14 cellular contexts compared by ENCODE assay signal in genomic region chr3:156762631-156763185, GRCh38.
DNase-seq lines count a peak whose midpoint lies in the region; ATAC-seq and TF ChIP-seq lines count a peak whose summit lies in the region.
"Had no signal": no experiment of that assay in that cellular context is flagged by ENCODE, and none has a peak within 500 bp of the region (broad histone marks: within the 10 kb centered on the region; RNA-seq: fewer than 3 reads in every experiment).

No MANE protein-coding gene starts in this region.

- H3K56ac ChIP-seq in IMR-90 (ENCODE audit: extremely low read depth, insufficient read depth, low read length) (no peak overlapping the region; the same call in 1 of the 2 replicates), H9 (ENCODE audit: insufficient read length, low read depth, low read length) (no peak overlapping the region)

- no peaks in the 10 kb centered on the region for H3K23me2 ChIP-seq in H9 (ENCODE audit: insufficient read length, low read depth, low read length, poor library complexity, severe bottlenecking)

- no CpG with 5 or more reads among the region's 4 CpGs for WGBS in IMR-90 (ENCODE audit: extremely low coverage in 2 of 2, insufficient read length in 1 of 2), 2 experiments
- no CpG with 5 or more reads among the region's 4 CpGs for WGBS in H9 (ENCODE audit: extremely low coverage, insufficient read length, low lambda C conversion rate)

- no peaks in the 10 kb centered on the region for H3K36me3 Mint-ChIP-seq in H9 (ENCODE audit: insufficient read depth in 1 of 3, low read depth in 3 of 3)

- H4K5ac ChIP-seq in IMR-90 (ENCODE audit: low read depth, low read length) = peak overlapping the region; percentile 21; the same call in 1 of the 2 replicates
- no peak overlapping the region for H4K5ac ChIP-seq in H9 (ENCODE audit: insufficient read length, low read depth, low read length)

- no peak for TF ChIP-seq CTCF in AG04450 (IDR thresholded peaks at IDR 0.05; ENCODE audit: low read depth, low read length)
- no peak for TF ChIP-seq CTCF in IMR-90 (conservative IDR thresholded peaks at IDR 0.05; ENCODE audit: low read depth, low read length)
- no peak for TF ChIP-seq CTCF in mucosa of descending colon (IDR thresholded peaks at IDR 0.05)
- no peak for TF ChIP-seq CTCF in GM20000 (IDR thresholded peaks at IDR 0.05; ENCODE audit: extremely low read depth, missing control alignments)
- TF ChIP-seq CTCF in H9 (conservative IDR thresholded peaks at IDR 0.05) = no peak

- POLR2A ChIA-PET in AG04450 (lab: Yijun Ruan, JAX) (interaction anchor here (0.7 to 1.9 kb wide), 9 partner anchors 12 to 397 kb away, joined by 3 to 10 read pairs (median 4); partner anchors contain the start of gene CCNL1), IMR-90 (lab: Charles Lee; ENCODE audit: unreplicated experiment) (interaction anchor here (0.9 kb wide), 1 partner anchor 350 kb away, joined by 5 read pairs; no protein-coding TSS in a partner anchor)

- H3K36me3 ChIP-seq in IMR-90 (ENCODE audit: control insufficient read depth, insufficient read depth, low read length) (no peaks in the 10 kb centered on the region), mucosa of descending colon (ENCODE audit: low read depth) (no peaks in the 10 kb centered on the region)
- H3K36me3 ChIP-seq: HAP-1 had no signal

- H3K9me1 ChIP-seq in IMR-90 (ENCODE audit: insufficient read depth, low read length) = peaks cover 7% of the 10 kb centered on the region; the same call in 1 of the 2 replicates

- H2BK12ac ChIP-seq in H9 (ENCODE audit: insufficient read length, low read depth, low read length) = no peak overlapping the region

- H2AFZ ChIP-seq in IMR-90 (replicated peaks; ENCODE audit: low read length, poor library complexity) (peak overlapping the region; percentile 5), H9 (ENCODE audit: low read length) (no peak overlapping the region)

- no peak overlapping the region for H3K4me3 ChIP-seq in AG04450 (ENCODE audit: low read depth, low read length)
- no peak overlapping the region for H3K4me3 ChIP-seq in IMR-90 (ENCODE audit: insufficient read depth, low read depth, low read length)
- H3K4me3 ChIP-seq in mucosa of descending colon = no peak overlapping the region
- H3K4me3 ChIP-seq: HAP-1, K562 had no signal

- H3K9ac ChIP-seq in IMR-90 (ENCODE audit: low read depth, low read length) = no peak overlapping the region
- no peak overlapping the region for H3K9ac ChIP-seq in H9 (ENCODE audit: extremely low read depth, insufficient read length, low read length)

- H3K4ac ChIP-seq in IMR-90 (ENCODE audit: low read depth, low read length) (peak overlapping the region; percentile 56), H9 (ENCODE audit: low read depth, low read length) (no peak overlapping the region)

- in situ Hi-C loops in IMR-90 (cut with MboI; ENCODE audit: low sequenced_read_pairs) = no loop called here

- intact Hi-C loops in IMR-90 (cut with micrococcal nuclease) (no loop called here), mucosa of descending colon (cut with DNase I, micrococcal nuclease) (no loop called here)

- no peak overlapping the region for H2BK5ac ChIP-seq in IMR-90 (ENCODE audit: low read depth, low read length, poor library complexity, severe bottlenecking)
- no peak overlapping the region for H2BK5ac ChIP-seq in H9 (ENCODE audit: insufficient read length, low read length)

- peak overlapping the region; percentile 84 for H3K27ac ChIP-seq in AG04450 (ENCODE audit: low read depth, low read length)
- peak overlapping the region; percentile 11; the same call in 1 of the 2 replicates for H3K27ac ChIP-seq in IMR-90 (ENCODE audit: insufficient read depth, low read length)
- no peak overlapping the region for H3K27ac ChIP-seq in H9 (ENCODE audit: insufficient read length, low read depth, low read length)
- H3K27ac ChIP-seq: C4-2B had no signal

- no peak for TF ChIP-seq POLR2A in IMR-90 (IDR thresholded peaks at IDR 0.05; ENCODE audit: low read depth, low read length)

- peak overlapping the region; percentile 74 for H2BK20ac ChIP-seq in IMR-90 (ENCODE audit: low read depth, low read length)
- H2BK20ac ChIP-seq in H9 (ENCODE audit: low read depth, low read length, poor library complexity, severe bottlenecking) = no peak overlapping the region

- DNase-seq in AG04450 (ENCODE audit: low read depth, low spot score) = peak; percentile 84
- DNase-seq in IMR-90 = peak; percentile 93
- DNase-seq in dedifferentiated amniotic fluid mesenchymal stem cell (ENCODE audit: extremely low spot score) = peak; percentile 89
- no peak for DNase-seq in mucosa of descending colon
- DNase-seq in GM20000 (ENCODE audit: low spot score) = no peak
- DNase-seq in NAMALWA (ENCODE audit: low spot score) = no peak
- no peak for DNase-seq in H9
- DNase-seq: aorta, erythroblast, posterior cingulate gyrus had no signal

- H4K8ac ChIP-seq in IMR-90 (ENCODE audit: low read depth in 2 of 2, low read length in 2 of 2) (peak overlapping the region in 1 of 2 experiments; percentile 33; a peak in 2 of 4 replicates), H9 (replicated peaks; ENCODE audit: insufficient read length, low read depth, low read length) (no peak overlapping the region)

- no peak overlapping the region for H3T11ph ChIP-seq in H9 (ENCODE audit: low read length)

- no peak overlapping the region for H2AK5ac ChIP-seq in IMR-90 (ENCODE audit: low read depth, low read length)
- no peak overlapping the region for H2AK5ac ChIP-seq in H9 (ENCODE audit: insufficient read length, low read length)

- CTCF ChIA-PET in AG04450 (lab: Charles Lee) (interaction anchor here (0.6 to 2.6 kb wide), 7 partner anchors 11 to 319 kb away, joined by 3 to 19 read pairs (median 4); no protein-coding TSS in a partner anchor), IMR-90 (lab: Yijun Ruan, JAX) (interaction anchor here (0.5 to 2.8 kb wide), 5 partner anchors 12 to 320 kb away, joined by 3 to 10 read pairs (median 4); no protein-coding TSS in a partner anchor)

- ATAC-seq in IMR-90 (ENCODE audit: low read depth) (peak; percentile 74), mucosa of descending colon (peak; percentile 32), GM18867 (IDR thresholded peaks at IDR 0.05; ENCODE audit: unreplicated experiment) (no peak)

- H3K18ac ChIP-seq in IMR-90 (ENCODE audit: low read depth, low read length) (peak overlapping the region; percentile 51; the same call in 1 of the 2 replicates), H9 (ENCODE audit: insufficient read length, low read depth, low read length) (no peak overlapping the region)

- H4K20me1 ChIP-seq in IMR-90 (ENCODE audit: insufficient read depth, low read length) (no peaks in the 10 kb centered on the region), H9 (ENCODE audit: control insufficient read depth, insufficient read depth, insufficient read length) (no peaks in the 10 kb centered on the region)

- H3K23ac ChIP-seq in IMR-90 (ENCODE audit: low read depth, low read length) = peak overlapping the region; percentile 11; the same call in 1 of the 2 replicates
- H3K23ac ChIP-seq in H9 (ENCODE audit: insufficient read length, low read depth, low read length) = no peak overlapping the region

- no peak overlapping the region for H3K4me3 Mint-ChIP-seq in H9

- BruUV-seq in IMR-90 (replicated peaks; lab: Mats Ljungman, UMichigan) = no TSS peak

- peak overlapping the region; percentile 14; the same call in 1 of the 2 replicates for H3K4me2 ChIP-seq in IMR-90 (ENCODE audit: low read depth, low read length)
- no peak overlapping the region for H3K4me2 ChIP-seq in H9 (ENCODE audit: insufficient read depth, insufficient read length, low read length)

- H2BK120ac ChIP-seq in IMR-90 (ENCODE audit: low read depth, low read length) (peak overlapping the region; percentile 56), H9 (ENCODE audit: low read depth, low read length, poor library complexity, severe bottlenecking) (no peak overlapping the region)

- no peak overlapping the region for H2AK9ac ChIP-seq in IMR-90 (replicated peaks; ENCODE audit: low read depth, low read length, poor library complexity)

- H3K4me1 ChIP-seq in IMR-90 (ENCODE audit: control insufficient read depth, insufficient read depth, low read length) (peaks cover 6% of the 10 kb centered on the region), mucosa of descending colon (ENCODE audit: low read depth) (no peaks in the 10 kb centered on the region), H9 (ENCODE audit: insufficient read depth, low read length) (no peaks in the 10 kb centered on the region)
- H3K4me1 ChIP-seq: HAP-1 had no signal

- dilution Hi-C loops in IMR-90 (cut with HindIII; ENCODE audit: low sequenced_read_pairs, unreplicated experiment) = no loop called here

- no peak; the same call in 1 of the 2 replicates for TF ChIP-seq RAD21 in IMR-90 (IDR thresholded peaks at IDR 0.05; ENCODE audit: low read length)

- H3K27me3 Mint-ChIP-seq in H9 (ENCODE audit: low read depth) = no peaks in the 10 kb centered on the region

- peak overlapping the region; percentile 24; the same call in 1 of the 2 replicates for H3K14ac ChIP-seq in IMR-90 (replicated peaks; ENCODE audit: low read depth, low read length)
- no peak overlapping the region for H3K14ac ChIP-seq in H9 (ENCODE audit: insufficient read depth, low read length)

- H3K79me2 ChIP-seq in H9 (ENCODE audit: insufficient read depth, low read length) = no peaks in the 10 kb centered on the region

- H2BK15ac ChIP-seq in IMR-90 (ENCODE audit: low read depth, low read length) = no peak overlapping the region
- H2BK15ac ChIP-seq in H9 (ENCODE audit: low read depth, low read length) = no peak overlapping the region

- peak overlapping the region in 1 of 3 experiments; percentile 21; a peak in 1 of 7 replicates for H3K27ac Mint-ChIP-seq in H9

- no peaks in the 10 kb centered on the region for H3K9me3 Mint-ChIP-seq in H9

- H3K79me1 ChIP-seq in IMR-90 (ENCODE audit: low read depth in 1 of 2, low read length in 2 of 2) (no peaks in the 10 kb centered on the region), H9 (ENCODE audit: insufficient read depth, low read depth, low read length, poor library complexity, severe bottlenecking) (no peaks in the 10 kb centered on the region)

- H3K9me3 ChIP-seq in AG04450 (ENCODE audit: control insufficient read depth, insufficient read depth, low read length) (no peaks in the 10 kb centered on the region), IMR-90 (ENCODE audit: control insufficient read depth, insufficient read depth, low read length) (no peaks in the 10 kb centered on the region), mucosa of descending colon (no peaks in the 10 kb centered on the region), H9 (ENCODE audit: control insufficient read depth, low read depth, low read length) (no peaks in the 10 kb centered on the region)
- H3K9me3 ChIP-seq: HAP-1 had no signal

- peaks cover 10 to 15% of the 10 kb centered on the region in 2 experiments for H3K4me1 Mint-ChIP-seq in H9

- H4K91ac ChIP-seq in IMR-90 (ENCODE audit: insufficient read depth, low read depth, low read length) (no peak overlapping the region), H9 (ENCODE audit: insufficient read length, low read depth, low read length) (no peak overlapping the region)

- H3K27me3 ChIP-seq in AG04450 (ENCODE audit: control insufficient read depth, insufficient read depth, low read length) (no peaks in the 10 kb centered on the region), IMR-90 (ENCODE audit: control insufficient read depth, insufficient read depth, low read length) (no peaks in the 10 kb centered on the region), H9 (ENCODE audit: insufficient read depth, low read length) (no peaks in the 10 kb centered on the region)

TF ChIP-seq in IMR-90, 13 proteins besides CTCF, POLR2A, EP300 and RAD21 (continues in another document):
- TF ChIP-seq CHD1 (IDR thresholded peaks at IDR 0.05; ENCODE audit: low read depth, low read length) = no peak

Comparison
In these comparisons a context has a peak if more than half of its experiments do, and no peak if none do; other contexts are left out.
1. DNase-seq: peak in AG04450 (single experiment), IMR-90 (single experiment) and dedifferentiated amniotic fluid mesenchymal stem cell (single experiment); none in mucosa of descending colon (0 of 3), GM20000 (single experiment), NAMALWA (single experiment) and H9 (single experiment).